In the genomic region with DNA sequence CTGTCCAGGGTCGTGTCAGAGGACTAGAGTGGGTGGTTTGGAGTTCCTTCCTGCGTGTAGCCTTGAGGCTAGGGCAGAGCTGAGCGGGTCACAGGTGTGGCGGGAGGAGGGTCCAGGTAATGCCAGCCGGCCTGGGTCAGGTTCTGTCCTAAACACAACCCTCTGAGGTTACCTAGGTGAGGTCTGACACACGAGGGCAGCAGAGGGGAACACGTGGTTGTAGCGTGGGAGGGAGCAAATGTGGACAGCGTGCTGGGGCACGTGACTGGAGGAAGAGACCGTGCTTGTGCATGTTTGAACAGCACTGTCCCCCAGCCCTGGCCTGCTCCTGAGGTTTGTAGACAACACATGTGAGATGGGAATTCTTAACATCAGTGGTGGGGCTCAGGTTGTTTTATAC, we compare ENCODE assay signal across 13 cellular contexts. TPM values are rescaled to one million over a fixed set of nuclear protein-coding genes. Genes with fewer than 3 reads are reported as not detected.
DNase-seq lines count a peak whose midpoint lies in the region; ATAC-seq and TF ChIP-seq lines count a peak whose summit lies in the region.
"Had no signal": no experiment of that assay in that cellular context is flagged by ENCODE, and none has a peak within 500 bp of the region (broad histone marks: within the 10 kb centered on the region; RNA-seq: fewer than 3 reads in every experiment).

No MANE protein-coding gene starts in this region.

- TF ChIP-seq CTCF in body of pancreas (IDR thresholded peaks at IDR 0.05) (no peak), nephron progenitor cell (IDR thresholded peaks at IDR 0.05) (no peak)

- 36 to 38% methylated on average over 11 of the region's 11 CpGs for WGBS in body of pancreas, 2 donors

- H3K27me3 ChIP-seq in body of pancreas: no peaks in the 10 kb centered on the region
- H3K27me3 ChIP-seq: Peyer's patch had no signal

- H3K4me1 Mint-ChIP-seq in nephron progenitor cell: peaks cover 22% of the 10 kb centered on the region

- H3K27ac Mint-ChIP-seq in nephron progenitor cell: no peak overlapping the region

- no peak overlapping the region for H3K4me3 Mint-ChIP-seq in nephron progenitor cell
- H3K4me3 Mint-ChIP-seq: neural crest cell had no signal

- peak; percentile 35 for ATAC-seq in body of pancreas

- no peaks in the 10 kb centered on the region for H3K36me3 ChIP-seq in body of pancreas (replicated peaks in 1 of 2; ENCODE audit: insufficient read depth in 1 of 2, low read depth in 2 of 2)
- H3K36me3 ChIP-seq: esophagus muscularis mucosa, Peyer's patch had no signal

- DNase-seq in NCI-H146 (lab: John Stamatoyannopoulos, UW) (peak; percentile 11), NCI-H146 treated with DMSO at 0.1 percent for 48 hours (lab: John Stamatoyannopoulos, UW; ENCODE audit: unreplicated experiment) (no peak), NAMALWA (ENCODE audit: low spot score) (peak; percentile 26), body of pancreas (peak in 1 of 4 donors; percentile 19), posterior vena cava (ENCODE audit: low spot score) (peak; percentile 59), NCI-H187 (lab: John Stamatoyannopoulos, UW) (no peak), nephron progenitor cell (no peak), medulla oblongata (ENCODE audit: extremely low spot score) (no peak)

- H3K9me3 ChIP-seq in body of pancreas: no peaks in the 10 kb centered on the region
- H3K9me3 ChIP-seq: esophagus muscularis mucosa, Peyer's patch had no signal

- no peaks in the 10 kb centered on the region for H3K36me3 Mint-ChIP-seq in nephron progenitor cell (ENCODE audit: low read depth)

- H3K27ac ChIP-seq in body of pancreas: no peak overlapping the region
- H3K27ac ChIP-seq: esophagus muscularis mucosa, Peyer's patch had no signal

- peaks cover 10% of the 10 kb centered on the region for H3K27me3 Mint-ChIP-seq in nephron progenitor cell (ENCODE audit: low read depth, poor library complexity)

- TF ChIP-seq POLR2A in body of pancreas (IDR thresholded peaks at IDR 0.05): no peak

- H3K4me1 ChIP-seq in body of pancreas: no peaks in the 10 kb centered on the region
- H3K4me1 ChIP-seq: esophagus muscularis mucosa, Peyer's patch had no signal

- intact Hi-C loops in body of pancreas (cut with DNase I): no loop called here
- intact Hi-C loops in posterior vena cava (cut with DNase I): no loop called here

- H3K9me3 Mint-ChIP-seq in nephron progenitor cell: no peaks in the 10 kb centered on the region
- H3K9me3 Mint-ChIP-seq: neural crest cell had no signal

- no peak overlapping the region for H3K4me3 ChIP-seq in body of pancreas
- H3K4me3 ChIP-seq: esophagus muscularis mucosa, Peyer's patch had no signal

RNA-seq across cellular contexts. Expression of a gene that starts 13.1 kb away (rescaled TPM):
- total RNA-seq in body of pancreas (under 1 TPM in 1 of 2 donors, not detected in 1; 0.52 TPM), posterior vena cava (under 1 TPM; 0.43 to 0.56 TPM)
- total RNA-seq: A673, G401, neural crest cell had no signal

RNA-seq across cellular contexts. Expression of a gene that starts 17.7 kb away (rescaled TPM):
- total RNA-seq in body of pancreas (not detected), posterior vena cava (under 1 TPM; 0.19 to 0.28 TPM)
- total RNA-seq: G401, Peyer's patch had no signal

RNA-seq across cellular contexts. Expression of a gene that starts 44.8 kb away (rescaled TPM):
- total RNA-seq in body of pancreas (not detected), posterior vena cava (not detected)
- total RNA-seq: A673, esophagus muscularis mucosa, G401, neural crest cell, Peyer's patch had no signal

Comparison
In these comparisons a context has a peak if more than half of its experiments do, and no peak if none do; other contexts are left out.
1. DNase-seq: peak in NCI-H146 (single experiment), NAMALWA (single experiment) and posterior vena cava (single experiment); none in NCI-H146 treated with DMSO at 0.1 percent for 48 hours (single experiment), NCI-H187 (0 of 2), nephron progenitor cell (single experiment) and medulla oblongata (single experiment).